Comparison of ENCODE assay signal across 1 cellular context in the genomic region with DNA sequence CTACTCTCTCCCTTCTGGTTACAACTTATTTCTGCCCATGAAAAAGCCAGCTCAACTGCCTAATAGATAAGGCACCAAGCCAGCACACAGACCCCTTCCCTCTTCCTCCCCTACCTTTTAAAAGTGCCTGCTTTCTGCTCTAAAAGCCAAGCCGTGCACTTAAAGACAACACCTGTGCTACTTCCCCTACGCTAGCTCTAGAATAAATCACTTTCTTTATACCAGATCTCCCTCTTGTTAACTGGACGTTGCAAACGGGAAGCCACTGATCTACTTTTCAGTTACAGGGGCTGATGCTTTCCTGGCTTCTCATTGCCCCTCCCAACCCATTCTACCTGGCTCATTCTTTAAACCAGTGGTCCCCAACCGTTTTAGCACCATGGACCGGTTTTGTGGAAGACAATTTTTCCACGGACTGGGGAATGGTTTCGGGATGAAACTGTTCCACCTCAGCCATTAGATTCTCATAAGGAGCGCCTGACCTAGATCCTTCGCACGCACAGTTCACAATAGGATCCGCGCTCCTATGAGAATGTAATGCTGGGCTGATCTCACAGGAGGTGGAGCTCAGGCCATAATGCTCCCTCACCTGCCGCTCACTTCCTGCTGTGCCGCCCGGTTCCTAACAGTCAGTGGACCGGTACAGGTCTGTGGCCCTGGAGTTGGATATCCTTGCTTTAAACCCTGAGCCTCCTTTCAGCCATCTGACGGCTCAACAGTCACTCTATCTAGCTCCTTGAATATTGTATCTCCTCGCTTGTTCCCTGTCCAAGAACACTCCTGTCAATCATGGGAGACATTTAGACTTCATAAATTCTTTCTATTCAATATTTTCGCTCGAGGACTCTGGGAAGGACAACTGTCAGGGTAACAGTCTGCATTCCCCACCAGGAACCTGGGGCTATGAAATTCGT.
TF ChIP-seq lines count a peak whose summit lies in the region.

No MANE protein-coding gene starts in this region.

TF ChIP-seq in GM12878, 131 proteins besides CTCF, POLR2A, EP300 and RAD21:
- TF ChIP-seq NR2C2 (IDR thresholded peaks at IDR 0.05; ENCODE audit: borderline replicate concordance, control insufficient read depth, insufficient read length, low read depth) (no peak), MXI1 (IDR thresholded peaks at IDR 0.05; ENCODE audit: low read depth, low read length) (0 out of 2 replicates have a peak, but pooled peaks have one; percentile 49), HCFC1 (IDR thresholded peaks at IDR 0.05; ENCODE audit: low read length) (no peak)
- TF ChIP-seq, protein P1, sequence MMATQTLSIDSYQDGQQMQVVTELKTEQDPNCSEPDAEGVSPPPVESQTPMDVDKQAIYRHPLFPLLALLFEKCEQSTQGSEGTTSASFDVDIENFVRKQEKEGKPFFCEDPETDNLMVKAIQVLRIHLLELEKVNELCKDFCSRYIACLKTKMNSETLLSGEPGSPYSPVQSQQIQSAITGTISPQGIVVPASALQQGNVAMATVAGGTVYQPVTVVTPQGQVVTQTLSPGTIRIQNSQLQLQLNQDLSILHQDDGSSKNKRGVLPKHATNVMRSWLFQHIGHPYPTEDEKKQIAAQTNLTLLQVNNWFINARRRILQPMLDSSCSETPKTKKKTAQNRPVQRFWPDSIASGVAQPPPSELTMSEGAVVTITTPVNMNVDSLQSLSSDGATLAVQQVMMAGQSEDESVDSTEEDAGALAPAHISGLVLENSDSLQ (IDR thresholded peaks at IDR 0.05), result peak; percentile 84
TF ChIP-seq in GM12878: peak in this region for 2.
